Comparison of ENCODE assay signal across 24 cellular contexts in genomic region chr4:159290321-159291030, GRCh38.
DNase-seq lines count a peak whose midpoint lies in the region; ATAC-seq and TF ChIP-seq lines count a peak whose summit lies in the region.
"Had no signal": no experiment of that assay in that cellular context is flagged by ENCODE, and none has a peak within 500 bp of the region (broad histone marks: within the 10 kb centered on the region; RNA-seq: fewer than 3 reads in every experiment).

No MANE protein-coding gene starts in this region.

- no peak for TF ChIP-seq CTCF in IMR-90 (conservative IDR thresholded peaks at IDR 0.05; ENCODE audit: low read depth, low read length)
- no peak for TF ChIP-seq CTCF in kidney epithelial cell (IDR thresholded peaks at IDR 0.05; ENCODE audit: insufficient read depth, low read length, poor library complexity, severe bottlenecking)

- no peak overlapping the region for H4K8ac ChIP-seq in IMR-90 (ENCODE audit: low read depth in 2 of 2, low read length in 2 of 2)

- no peak overlapping the region for H4K5ac ChIP-seq in IMR-90 (ENCODE audit: low read depth, low read length)

- H3K36me3 Mint-ChIP-seq in naive thymus-derived CD4-positive, alpha-beta T cell = peaks cover 0 to 23% (median 8%) of the 10 kb centered on the region in 5 donors
- H3K36me3 Mint-ChIP-seq in T-helper 17 cell (ENCODE audit: low read depth) = no peaks in the 10 kb centered on the region

- H3K9me3 Mint-ChIP-seq in naive thymus-derived CD4-positive, alpha-beta T cell = peaks cover 0 to 3% (median 0%) of the 10 kb centered on the region in 11 donors
- H3K9me3 Mint-ChIP-seq: activated T-cell treated with anti-CD3 and anti-CD28 coated beads, Interleukin-2, amount 50 U/mL, for 4 hours; GM23338 had no signal

- H3K4me3 ChIP-seq in IMR-90 (ENCODE audit: insufficient read depth, low read depth, low read length) = no peak overlapping the region
- H3K4me3 ChIP-seq in kidney epithelial cell (ENCODE audit: low read depth, low read length) = no peak overlapping the region
- no peak overlapping the region for H3K4me3 ChIP-seq in naive thymus-derived CD4-positive, alpha-beta T cell (ENCODE audit: low read length)
- H3K4me3 ChIP-seq: adrenal gland, GM23338, transverse colon had no signal

- peaks cover 9% of the 10 kb centered on the region for H3K9me1 ChIP-seq in IMR-90 (ENCODE audit: insufficient read depth, low read length)

- H3K27me3 ChIP-seq in IMR-90 (ENCODE audit: control insufficient read depth, insufficient read depth, low read length) (no peaks in the 10 kb centered on the region), kidney epithelial cell (ENCODE audit: control insufficient read depth, insufficient read depth, low read length) (no peaks in the 10 kb centered on the region)
- no peaks in the 10 kb centered on the region for H3K27me3 ChIP-seq in naive thymus-derived CD4-positive, alpha-beta T cell (ENCODE audit: control insufficient read depth in 2 of 2, insufficient read depth in 2 of 2, low read length in 2 of 2)
- H3K27me3 ChIP-seq: adrenal gland, BE2C, transverse colon had no signal

- H3K36me3 ChIP-seq in IMR-90 (ENCODE audit: control insufficient read depth, insufficient read depth, low read length) (no peaks in the 10 kb centered on the region; the same call in 1 of the 2 replicates), kidney epithelial cell (ENCODE audit: control insufficient read depth, insufficient read depth, low read length) (no peaks in the 10 kb centered on the region)
- no peaks in the 10 kb centered on the region for H3K36me3 ChIP-seq in naive thymus-derived CD4-positive, alpha-beta T cell (ENCODE audit: control insufficient read depth in 2 of 3, insufficient read depth in 3 of 3, low read length in 3 of 3)
- H3K36me3 ChIP-seq: adrenal gland, transverse colon had no signal

- H2BK5ac ChIP-seq in IMR-90 (ENCODE audit: low read depth, low read length, poor library complexity, severe bottlenecking) = peak overlapping the region; percentile 69

- no peak overlapping the region for H3K27ac ChIP-seq in IMR-90 (ENCODE audit: insufficient read depth, low read length)
- H3K27ac ChIP-seq in naive thymus-derived CD4-positive, alpha-beta T cell (ENCODE audit: low read depth, low read length) = no peak overlapping the region
- H3K27ac ChIP-seq: adrenal gland, transverse colon had no signal

- no TSS peak for BruUV-seq in IMR-90 (replicated peaks; lab: Mats Ljungman, UMichigan)

- no peak overlapping the region for H2AK5ac ChIP-seq in IMR-90 (ENCODE audit: low read depth, low read length)

- dilution Hi-C loops in IMR-90 (cut with HindIII; ENCODE audit: low sequenced_read_pairs, unreplicated experiment) = no loop called here

- no peak for TF ChIP-seq RAD21 in IMR-90 (IDR thresholded peaks at IDR 0.05; ENCODE audit: low read length)

- H3K9ac ChIP-seq in IMR-90 (ENCODE audit: low read depth, low read length) = no peak overlapping the region

- H3K18ac ChIP-seq in IMR-90 (ENCODE audit: low read depth, low read length) = no peak overlapping the region

- in situ Hi-C loops in IMR-90 (cut with MboI; ENCODE audit: low sequenced_read_pairs) = no loop called here

- H3K27ac Mint-ChIP-seq in naive thymus-derived CD4-positive, alpha-beta T cell = no peak overlapping the region
- no peak overlapping the region for H3K27ac Mint-ChIP-seq in T-helper 17 cell
- H3K27ac Mint-ChIP-seq: activated CD4-positive, alpha-beta T cell treated with anti-CD3 and anti-CD28 coated beads for 36 hours; GM23338; memory B cell had no signal

- H3K14ac ChIP-seq in IMR-90 (replicated peaks; ENCODE audit: low read depth, low read length) = no peak overlapping the region

- no peak overlapping the region for H3K4ac ChIP-seq in IMR-90 (ENCODE audit: low read depth, low read length)

- ATAC-seq in IMR-90 (ENCODE audit: low read depth) (0 out of 2 replicates have a peak, but pooled peaks have one; percentile 24), T-helper 17 cell (no peak), GM18861 (IDR thresholded peaks at IDR 0.05; ENCODE audit: unreplicated experiment) (no peak)
- ATAC-seq in naive thymus-derived CD4-positive, alpha-beta T cell = no peak
- ATAC-seq: activated CD4-positive, alpha-beta T cell treated with anti-CD3 and anti-CD28 coated beads for 36 hours; activated T-cell treated with anti-CD3 and anti-CD28 coated beads, Interleukin-2, amount 50 U/mL, for 4 hours; GM23338 had no signal

- peaks cover 6% of the 10 kb centered on the region; the same call in 1 of the 2 replicates for H4K20me1 ChIP-seq in IMR-90 (ENCODE audit: insufficient read depth, low read length)

- no peak overlapping the region for H3K4me3 Mint-ChIP-seq in naive thymus-derived CD4-positive, alpha-beta T cell
- no peak overlapping the region for H3K4me3 Mint-ChIP-seq in T-helper 17 cell
- H3K4me3 Mint-ChIP-seq: activated CD4-positive, alpha-beta T cell treated with anti-CD3 and anti-CD28 coated beads for 36 hours; activated T-cell treated with anti-CD3 and anti-CD28 coated beads, Interleukin-2, amount 50 U/mL, for 4 hours; GM23338; memory B cell had no signal

- CTCF ChIA-PET in IMR-90 (lab: Yijun Ruan, JAX) = no interaction called here
- CTCF ChIA-PET in naive thymus-derived CD4-positive, alpha-beta T cell (lab: Charles Lee) = no interaction called here

- H3K4me1 Mint-ChIP-seq in naive thymus-derived CD4-positive, alpha-beta T cell = peaks cover 0 to 12% (median 0%) of the 10 kb centered on the region in 7 donors
- H3K4me1 Mint-ChIP-seq in T-helper 17 cell = peaks cover 6% of the 10 kb centered on the region

- no peak for TF ChIP-seq POLR2A in IMR-90 (IDR thresholded peaks at IDR 0.05; ENCODE audit: low read depth, low read length)

- peaks cover 37 to 57% of the 10 kb centered on the region in 2 experiments for H3K79me1 ChIP-seq in IMR-90 (ENCODE audit: low read depth in 1 of 2, low read length in 2 of 2)

- intact Hi-C loops in IMR-90 (cut with micrococcal nuclease) = no loop called here
- intact Hi-C loops in naive thymus-derived CD4-positive, alpha-beta T cell (cut with micrococcal nuclease) = no loop called here

- H3K9me3 ChIP-seq in IMR-90 (ENCODE audit: control insufficient read depth, insufficient read depth, low read length) = no peaks in the 10 kb centered on the region
- no peaks in the 10 kb centered on the region for H3K9me3 ChIP-seq in naive thymus-derived CD4-positive, alpha-beta T cell (ENCODE audit: control insufficient read depth in 2 of 3, low read length in 3 of 3)
- H3K9me3 ChIP-seq in T-helper 17 cell (ENCODE audit: control insufficient read depth, low read length, poor library complexity, severe bottlenecking) = no peaks in the 10 kb centered on the region
- H3K9me3 ChIP-seq: adrenal gland, BE2C, transverse colon had no signal

- H2AK9ac ChIP-seq in IMR-90 (replicated peaks; ENCODE audit: low read depth, low read length, poor library complexity) = no peak overlapping the region

- no peak overlapping the region for H2BK120ac ChIP-seq in IMR-90 (ENCODE audit: low read depth, low read length)

- POLR2A ChIA-PET in IMR-90 (lab: Charles Lee; ENCODE audit: unreplicated experiment) = no interaction called here
- POLR2A ChIA-PET in naive thymus-derived CD4-positive, alpha-beta T cell (lab: Charles Lee) = no interaction called here

- no peak overlapping the region; the same call in 1 of the 2 replicates for H4K91ac ChIP-seq in IMR-90 (ENCODE audit: insufficient read depth, low read depth, low read length)

- H2BK15ac ChIP-seq in IMR-90 (ENCODE audit: low read depth, low read length) = no peak overlapping the region

- no peaks in the 10 kb centered on the region for H3K27me3 Mint-ChIP-seq in naive thymus-derived CD4-positive, alpha-beta T cell
- no peaks in the 10 kb centered on the region for H3K27me3 Mint-ChIP-seq in T-helper 17 cell
- H3K27me3 Mint-ChIP-seq: activated CD4-positive, alpha-beta T cell treated with anti-CD3 and anti-CD28 coated beads for 36 hours; IgD-negative memory B cell; memory B cell had no signal

- no peak overlapping the region for H2BK20ac ChIP-seq in IMR-90 (ENCODE audit: low read depth, low read length)

- no peak overlapping the region; the same call in 1 of the 2 replicates for H3K4me2 ChIP-seq in IMR-90 (ENCODE audit: low read depth, low read length)
- H3K4me2 ChIP-seq: GM23338 had no signal

- peaks cover 17% of the 10 kb centered on the region for H3K4me1 ChIP-seq in IMR-90 (ENCODE audit: control insufficient read depth, insufficient read depth, low read length)
- no peaks in the 10 kb centered on the region for H3K4me1 ChIP-seq in naive thymus-derived CD4-positive, alpha-beta T cell (ENCODE audit: control insufficient read depth in 2 of 2, insufficient read depth in 2 of 2, low read length in 2 of 2)
- H3K4me1 ChIP-seq: transverse colon had no signal

- peak; percentile 25 for DNase-seq in A172 (ENCODE audit: low spot score)
- peak; percentile 34 for DNase-seq in IMR-90
- peak; percentile 57 for DNase-seq in astrocyte of the hippocampus (ENCODE audit: low read depth, low spot score)
- DNase-seq in kidney epithelial cell (ENCODE audit: low read depth) = peak; percentile 35
- DNase-seq in naive thymus-derived CD4-positive, alpha-beta T cell = no peak
- DNase-seq in NCI-H187 (lab: John Stamatoyannopoulos, UW) = no peak
- no peak for DNase-seq in T-helper 17 cell
- DNase-seq: activated CD4-positive, alpha-beta T cell treated with anti-CD3 and anti-CD28 coated beads for 36 hours; activated naive CD4-positive, alpha-beta T cell; activated T-cell treated with anti-CD3 and anti-CD28 coated beads, Interleukin-2, amount 50 U/mL, for 4 hours; adrenal gland; BE2C; kidney; MM.1S; NCI-H774; occipital lobe; OCI-M1; right cardiac atrium; stimulated activated CD8-positive, alpha-beta memory T cell treated with anti-CD3 and anti-CD28 coated beads, Interleukin-4, amount 100 ng/mL, for 48 hours; transverse colon had no signal

- no peak overlapping the region for H3K56ac ChIP-seq in IMR-90 (ENCODE audit: extremely low read depth, insufficient read depth, low read length)

- no peak overlapping the region for H2AFZ ChIP-seq in IMR-90 (replicated peaks; ENCODE audit: low read length, poor library complexity)
- H2AFZ ChIP-seq: GM23338 had no signal

- no CpG with 5 or more reads among the region's 2 CpGs for WGBS in IMR-90 (ENCODE audit: extremely low coverage in 2 of 2, insufficient read length in 1 of 2), 2 experiments

- H3K23ac ChIP-seq in IMR-90 (ENCODE audit: low read depth, low read length) = no peak overlapping the region

TF ChIP-seq in IMR-90, 13 proteins besides CTCF, POLR2A, EP300 and RAD21:
- TF ChIP-seq MXI1 (IDR thresholded peaks at IDR 0.05; ENCODE audit: borderline replicate concordance, low read depth, low read length) = no peak
- TF ChIP-seq RCOR1 (IDR thresholded peaks at IDR 0.05; ENCODE audit: insufficient replicate concordance, low read length) = no peak
- TF ChIP-seq MAZ (IDR thresholded peaks at IDR 0.05; ENCODE audit: borderline replicate concordance, low read depth, low read length) = no peak
- no peak for TF ChIP-seq CEBPB (IDR thresholded peaks at IDR 0.05; ENCODE audit: low read depth, low read length)
- no peak for TF ChIP-seq MAFK (IDR thresholded peaks at IDR 0.05; ENCODE audit: low read depth, low read length)
TF ChIP-seq in IMR-90: peak in this region for 0.

Comparison
In these comparisons a context has a peak if more than half of its experiments do, and no peak if none do; other contexts are left out.
1. DNase-seq: peak in A172 (single experiment), IMR-90 (single experiment), astrocyte of the hippocampus (single experiment) and kidney epithelial cell (single experiment); none in naive thymus-derived CD4-positive, alpha-beta T cell (0 of 9), NCI-H187 (0 of 2) and T-helper 17 cell (0 of 3).